ENCODE assay signal across 25 cellular contexts in genomic region chr14:100299238-100299560, GRCh38. TPM values are rescaled to one million over a fixed set of nuclear protein-coding genes. Genes with fewer than 3 reads are reported as not detected.
DNase-seq lines count a peak whose midpoint lies in the region; ATAC-seq and TF ChIP-seq lines count a peak whose summit lies in the region.
"Had no signal": no experiment of that assay in that cellular context is flagged by ENCODE, and none has a peak within 500 bp of the region (broad histone marks: within the 10 kb centered on the region; RNA-seq: fewer than 3 reads in every experiment).

No MANE protein-coding gene starts in this region.

- peak overlapping the region; percentile 77 for H3K27ac ChIP-seq in BLaER1
- H3K27ac ChIP-seq: 22Rv1, GM23248, HL-60 had no signal

- H3K4me3 Mint-ChIP-seq in activated CD4-positive, alpha-beta T cell treated with anti-CD3 and anti-CD28 coated beads, Interleukin-2, amount 10 ng/mL, durations not matched to agents 24 days and 14 days = no peak overlapping the region
- no peak overlapping the region for H3K4me3 Mint-ChIP-seq in chondrocyte (ENCODE audit: unreplicated experiment)
- no peak overlapping the region for H3K4me3 Mint-ChIP-seq in progenitor cell of endocrine pancreas (ENCODE audit: low read depth)
- H3K4me3 Mint-ChIP-seq: CD4-positive, alpha-beta memory T cell had no signal

- H3K4me1 ChIP-seq in BLaER1 = peaks cover 95% of the 10 kb centered on the region
- H3K4me1 ChIP-seq: BE2C had no signal

- peaks cover 95% of the 10 kb centered on the region for H4K20me1 ChIP-seq in BLaER1

- TF ChIP-seq CTCF in chondrocyte (IDR thresholded peaks at IDR 0.05) (no peak), progenitor cell of endocrine pancreas (IDR thresholded peaks at IDR 0.05; ENCODE audit: unreplicated experiment) (no peak)

- peaks cover 1% of the 10 kb centered on the region for H3K4me1 Mint-ChIP-seq in activated CD4-positive, alpha-beta T cell treated with anti-CD3 and anti-CD28 coated beads, Interleukin-2, amount 10 ng/mL, durations not matched to agents 24 days and 14 days
- H3K4me1 Mint-ChIP-seq in chondrocyte (ENCODE audit: low read depth) (peaks cover 18% of the 10 kb centered on the region), progenitor cell of endocrine pancreas (ENCODE audit: low read depth) (peaks cover 7% of the 10 kb centered on the region)
- H3K4me1 Mint-ChIP-seq: CD4-positive, alpha-beta memory T cell had no signal

- H3K4me2 ChIP-seq in BLaER1 = peak overlapping the region; percentile 96

- no peaks in the 10 kb centered on the region for H3K36me3 Mint-ChIP-seq in activated CD4-positive, alpha-beta T cell treated with anti-CD3 and anti-CD28 coated beads, Interleukin-2, amount 10 ng/mL, durations not matched to agents 24 days and 14 days (ENCODE audit: low read depth)
- peaks cover 2% of the 10 kb centered on the region for H3K36me3 Mint-ChIP-seq in chondrocyte (ENCODE audit: low read depth)
- peaks cover 9% of the 10 kb centered on the region for H3K36me3 Mint-ChIP-seq in progenitor cell of endocrine pancreas (ENCODE audit: insufficient read depth)
- H3K36me3 Mint-ChIP-seq: CD4-positive, alpha-beta memory T cell had no signal

- no peaks in the 10 kb centered on the region for H3K27me3 ChIP-seq in BLaER1
- H3K27me3 ChIP-seq: BE2C, MG63 had no signal

- H3K9me3 ChIP-seq in BLaER1 = no peaks in the 10 kb centered on the region
- H3K9me3 ChIP-seq: BE2C, MG63 had no signal

- intact Hi-C loops in activated CD4-positive, alpha-beta T cell treated with anti-CD3 and anti-CD28 coated beads, Interleukin-2, amount 10 ng/mL, durations not matched to agents 24 days and 14 days (cut with micrococcal nuclease) = no loop called here

- H3K4me3 ChIP-seq in BLaER1 = no peak overlapping the region; the same call in 1 of the 2 replicates
- H3K4me3 ChIP-seq: GM23248, MG63 had no signal

- no peak for DNase-seq in activated CD4-positive, alpha-beta T cell treated with anti-CD3 and anti-CD28 coated beads, Interleukin-2, amount 10 ng/mL, durations not matched to agents 24 days and 14 days
- no peak for DNase-seq in activated CD4-positive, alpha-beta T cell treated with anti-CD3 and anti-CD28 coated beads for 4 hours
- peak; percentile 68 for DNase-seq in chondrocyte (ENCODE audit: low spot score)
- no peak for DNase-seq in progenitor cell of endocrine pancreas (ENCODE audit: low spot score, unreplicated experiment)
- DNase-seq in NCI-H1694 treated with DMSO at 0.1 percent for 48 hours (lab: John Stamatoyannopoulos, UW) = no peak
- DNase-seq in OCI-M1 (lab: John Stamatoyannopoulos, UW) = no peak
- DNase-seq: BE2C; CD4-positive, alpha-beta memory T cell; DMS153; GF-D8; GM23248; HCEC 1CT; IMR-90; Karpas-422; MG63; NCI-H1048; NCI-H1436; NCI-H2029 treated with DMSO at 0.1 percent for 48 hours; NCI-H446 treated with DMSO at 0.1 percent for 48 hours; NK-92 treated with Interleukin-12 subunit alpha and Interleukin-12 subunit beta, amount 100 ng/mL, for 24 hours; SHP77 treated with DMSO at 0.1 percent for 48 hours had no signal

- H3K9ac ChIP-seq in BLaER1 = peak overlapping the region; percentile 59
- H3K9ac ChIP-seq: GM23248 had no signal

- H3K9me3 Mint-ChIP-seq in activated CD4-positive, alpha-beta T cell treated with anti-CD3 and anti-CD28 coated beads, Interleukin-2, amount 10 ng/mL, durations not matched to agents 24 days and 14 days = no peaks in the 10 kb centered on the region
- H3K9me3 Mint-ChIP-seq in chondrocyte (ENCODE audit: low read depth) = no peaks in the 10 kb centered on the region
- no peaks in the 10 kb centered on the region for H3K9me3 Mint-ChIP-seq in progenitor cell of endocrine pancreas (ENCODE audit: low read depth)
- H3K9me3 Mint-ChIP-seq: CD4-positive, alpha-beta memory T cell had no signal

- H3K27ac Mint-ChIP-seq in activated CD4-positive, alpha-beta T cell treated with anti-CD3 and anti-CD28 coated beads, Interleukin-2, amount 10 ng/mL, durations not matched to agents 24 days and 14 days = peak overlapping the region; percentile 41
- H3K27ac Mint-ChIP-seq in chondrocyte (ENCODE audit: unreplicated experiment) = no peak overlapping the region
- peak overlapping the region; percentile 90 for H3K27ac Mint-ChIP-seq in progenitor cell of endocrine pancreas
- H3K27ac Mint-ChIP-seq: CD4-positive, alpha-beta memory T cell had no signal

- ATAC-seq in GM19455 (IDR thresholded peaks at IDR 0.05; ENCODE audit: unreplicated experiment) = no peak

- peaks cover 32% of the 10 kb centered on the region for H3K36me3 ChIP-seq in BLaER1
- H3K36me3 ChIP-seq: BE2C, MG63 had no signal

- no peaks in the 10 kb centered on the region for H3K27me3 Mint-ChIP-seq in activated CD4-positive, alpha-beta T cell treated with anti-CD3 and anti-CD28 coated beads, Interleukin-2, amount 10 ng/mL, durations not matched to agents 24 days and 14 days
- no peaks in the 10 kb centered on the region for H3K27me3 Mint-ChIP-seq in chondrocyte (ENCODE audit: low read depth)
- no peaks in the 10 kb centered on the region for H3K27me3 Mint-ChIP-seq in progenitor cell of endocrine pancreas
- H3K27me3 Mint-ChIP-seq: CD4-positive, alpha-beta memory T cell had no signal

RNA-seq across cellular contexts. Expression of gene SLC25A29, which starts 7.0 kb away (rescaled TPM):
- 16.4 and 17.0 TPM in 2 replicates for total RNA-seq in activated CD4-positive, alpha-beta T cell treated with anti-CD3 and anti-CD28 coated beads, Interleukin-2, amount 10 ng/mL, durations not matched to agents 24 days and 14 days
- total RNA-seq in chondrocyte = 22.2 to 29.3 TPM (median 26.6 TPM) in 3 replicates
- 236 and 238 TPM in 2 replicates for total RNA-seq in progenitor cell of endocrine pancreas

RNA-seq across cellular contexts. Expression of gene SLC25A47, which starts 23.9 kb away (rescaled TPM):
- total RNA-seq in activated CD4-positive, alpha-beta T cell treated with anti-CD3 and anti-CD28 coated beads, Interleukin-2, amount 10 ng/mL, durations not matched to agents 24 days and 14 days = not detected in 2 replicates
- total RNA-seq in chondrocyte = not detected in 3 replicates
- not detected in 2 replicates for total RNA-seq in progenitor cell of endocrine pancreas
- total RNA-seq: CD4-positive, alpha-beta memory T cell; GM23248; IMR-90 had no signal
